25 cellular contexts compared by ENCODE assay signal in the genomic region with DNA sequence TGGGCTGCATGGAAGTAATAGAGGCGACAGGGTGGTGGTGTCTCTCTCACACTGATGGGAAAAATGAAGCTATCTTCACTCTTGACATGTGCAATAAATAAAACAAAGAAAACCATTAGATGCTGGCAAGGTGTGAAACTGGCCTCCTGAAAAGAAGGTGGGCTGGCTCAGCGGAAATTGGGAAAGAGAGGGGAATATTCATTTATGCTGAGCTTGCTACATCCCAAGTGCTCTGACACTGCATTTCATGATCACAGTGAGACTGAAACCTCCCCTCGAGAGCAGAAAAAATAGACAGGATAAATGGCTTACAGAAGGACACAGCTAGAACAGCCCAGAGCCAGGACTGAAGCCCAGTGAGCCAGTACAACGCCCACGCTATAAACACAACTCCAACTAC.
A peak's percentile ranks its signal among the peaks of the same experiment; 100 is the strongest.
DNase-seq lines count a peak whose midpoint lies in the region; ATAC-seq, FAIRE-seq and TF ChIP-seq lines count a peak whose summit lies in the region.
"Had no signal": no experiment of that assay in that cellular context is flagged by ENCODE, and none has a peak within 500 bp of the region (broad histone marks: within the 10 kb centered on the region; RNA-seq: fewer than 3 reads in every experiment).

No MANE protein-coding gene starts in this region.

- H3K4me3 ChIP-seq in HepG2 (replicated peaks in 1 of 3; ENCODE audit: insufficient read depth in 1 of 3, low read depth in 2 of 3, low read length in 3 of 3) = no peak overlapping the region
- H3K4me3 ChIP-seq in right lobe of liver = no peak overlapping the region
- no peak overlapping the region for H3K4me3 ChIP-seq in endodermal cell (ENCODE audit: low read length)
- no peak overlapping the region for H3K4me3 ChIP-seq in neural progenitor cell
- H3K4me3 ChIP-seq in suprapubic skin = no peak overlapping the region
- H3K4me3 ChIP-seq: BLaER1 treated with 17β-estradiol and CSF1 and Interleukin-3, amounts not matched to agents 10 nM and 100 nM; GM12878; GM23248; HAP-1 had no signal

- H3K36me3 Mint-ChIP-seq in endodermal cell (ENCODE audit: low read depth) (no peaks in the 10 kb centered on the region), neural progenitor cell (no peaks in the 10 kb centered on the region)
- H3K36me3 Mint-ChIP-seq in stimulated activated memory B cell treated with anti-CD40 and anti-IgM and Interleukin-4, amounts not matched to agents 10 μg/mL and 1 μg/mL and 100 μg/mL, for 72 hours = no peaks in the 10 kb centered on the region
- H3K36me3 Mint-ChIP-seq: CD14-positive monocyte had no signal

- H3K4me1 ChIP-seq in HepG2 (ENCODE audit: insufficient read depth, low read length) = no peaks in the 10 kb centered on the region
- peaks cover 0 to 2% (median 0%) of the 10 kb centered on the region in 4 donors for H3K4me1 ChIP-seq in right lobe of liver
- no peaks in the 10 kb centered on the region for H3K4me1 ChIP-seq in endodermal cell (ENCODE audit: control insufficient read depth, insufficient read depth, low read length)
- peaks cover 38% of the 10 kb centered on the region for H3K4me1 ChIP-seq in neural progenitor cell
- H3K4me1 ChIP-seq in suprapubic skin = no peaks in the 10 kb centered on the region
- H3K4me1 ChIP-seq: BE2C, HAP-1 had no signal

- no peaks in the 10 kb centered on the region for H3F3A ChIP-seq in neural progenitor cell (ENCODE audit: low read depth)

- peaks cover 37% of the 10 kb centered on the region for H3K4me1 Mint-ChIP-seq in endodermal cell
- H3K4me1 Mint-ChIP-seq in neural progenitor cell = peaks cover 55% of the 10 kb centered on the region
- no peaks in the 10 kb centered on the region for H3K4me1 Mint-ChIP-seq in stimulated activated memory B cell treated with anti-CD40 and anti-IgM and Interleukin-4, amounts not matched to agents 10 μg/mL and 1 μg/mL and 100 μg/mL, for 72 hours

- no peak for TF ChIP-seq EP300 in HepG2 (IDR thresholded peaks at IDR 0.05; ENCODE audit: low read depth in 2 of 2, low read length in 2 of 2)
- TF ChIP-seq EP300 in HepG2 (CRISPR knock-in tag; IDR thresholded peaks at IDR 0.05; ENCODE audit: borderline replicate concordance) = no peak
- no peak for TF ChIP-seq EP300 in suprapubic skin (IDR thresholded peaks at IDR 0.05)

- H3K4me3 Mint-ChIP-seq in endodermal cell (no peak overlapping the region), neural progenitor cell (peak overlapping the region; percentile 21)
- H3K4me3 Mint-ChIP-seq in stimulated activated memory B cell treated with anti-CD40 and anti-IgM and Interleukin-4, amounts not matched to agents 10 μg/mL and 1 μg/mL and 100 μg/mL, for 72 hours = no peak overlapping the region
- H3K4me3 Mint-ChIP-seq: CD14-positive monocyte; CD4-positive, alpha-beta T cell; CD8-positive, alpha-beta memory T cell; HFFc6 had no signal

- H3K27ac ChIP-seq in HepG2 (ENCODE audit: extremely low read length, insufficient read depth, low read length) (no peak overlapping the region), right lobe of liver (no peak overlapping the region), endodermal cell (ENCODE audit: low read depth, low read length) (no peak overlapping the region), neural progenitor cell (no peak overlapping the region), suprapubic skin (no peak overlapping the region)
- H3K27ac ChIP-seq: 22Rv1; BLaER1 treated with 17β-estradiol and CSF1 and Interleukin-3, amounts not matched to agents 10 nM and 100 nM; GM23248 had no signal

- no peak for FAIRE-seq in HepG2 (lab: Jason Lieb, UNC)
- FAIRE-seq: A204.1, D721Med, GM12878, GM19239, H54 had no signal

- H3K79me2 ChIP-seq in HepG2 (ENCODE audit: insufficient read depth, low read length) (no peaks in the 10 kb centered on the region), neural progenitor cell (ENCODE audit: low read depth) (no peaks in the 10 kb centered on the region)

- no peak for TF ChIP-seq CTCF in HepG2 (CRISPR knock-in tag; IDR thresholded peaks at IDR 0.05)
- no peak for TF ChIP-seq CTCF in right lobe of liver (IDR thresholded peaks at IDR 0.05)
- TF ChIP-seq CTCF in endodermal cell (conservative IDR thresholded peaks at IDR 0.05) = no peak
- TF ChIP-seq CTCF in neural progenitor cell (IDR thresholded peaks at IDR 0.05) = no peak
- no peak for TF ChIP-seq CTCF in suprapubic skin (IDR thresholded peaks at IDR 0.05)

- H3K9ac ChIP-seq in HepG2 (ENCODE audit: insufficient read depth, low read depth, low read length) = no peak overlapping the region
- no peak overlapping the region for H3K9ac ChIP-seq in endodermal cell (ENCODE audit: extremely low read depth, low read length, poor library complexity, severe bottlenecking)
- H3K9ac ChIP-seq in neural progenitor cell = no peak overlapping the region
- H3K9ac ChIP-seq: BLaER1 treated with 17β-estradiol and CSF1 and Interleukin-3, amounts not matched to agents 10 nM and 100 nM; GM23248 had no signal

- H4K20me1 ChIP-seq in HepG2 (ENCODE audit: insufficient read depth, low read length) (no peaks in the 10 kb centered on the region), neural progenitor cell (ENCODE audit: low read depth) (no peaks in the 10 kb centered on the region)

- intact Hi-C loops in HepG2 (cut with micrococcal nuclease; ENCODE audit: unreplicated experiment) (no loop called here), right lobe of liver (cut with DNase I) (no loop called here)

- in situ Hi-C loops in HepG2 (cut with HindIII; ENCODE audit: extremely low pct_ligation_motif_present, low pct_unique_long_range_greater_than_20kb) = no loop called here

- H3K36me3 ChIP-seq in HepG2 (replicated peaks in 1 of 2; ENCODE audit: control insufficient read depth in 1 of 2, insufficient read depth in 2 of 2, low read length in 2 of 2) = no peaks in the 10 kb centered on the region
- H3K36me3 ChIP-seq in right lobe of liver = no peaks in the 10 kb centered on the region
- H3K36me3 ChIP-seq in endodermal cell (ENCODE audit: control insufficient read depth, insufficient read depth, low read length) = no peaks in the 10 kb centered on the region
- no peaks in the 10 kb centered on the region for H3K36me3 ChIP-seq in neural progenitor cell
- no peaks in the 10 kb centered on the region for H3K36me3 ChIP-seq in suprapubic skin
- H3K36me3 ChIP-seq: BE2C; BLaER1 treated with 17β-estradiol and CSF1 and Interleukin-3, amounts not matched to agents 10 nM and 100 nM; HAP-1 had no signal

- TF ChIP-seq POLR2A in HepG2 (IDR thresholded peaks at IDR 0.05; ENCODE audit: insufficient read depth in 1 of 2, low read depth in 2 of 2, low read length in 2 of 2) = no peak
- no peak for TF ChIP-seq POLR2A in right lobe of liver (IDR thresholded peaks at IDR 0.05)
- TF ChIP-seq POLR2A in suprapubic skin (IDR thresholded peaks at IDR 0.05) = no peak

- DNase-seq in HepG2 (ENCODE audit: low spot score) (no peak), right lobe of liver (no peak), endodermal cell (peak; percentile 58), neural progenitor cell (ENCODE audit: low spot score) (no peak), amniotic stem cell (lab: John Stamatoyannopoulos, UW) (no peak), suprapubic skin (ENCODE audit: low spot score in 2 of 2) (no peak)
- DNase-seq: BE2C; CD4-positive, alpha-beta T cell; CD8-positive, alpha-beta memory T cell; DMS 273 treated with DMSO at 0.1 percent for 48 hours; DMS79; EL; GDM1; GM23248; HFFc6 had no signal

- H3K9me3 Mint-ChIP-seq in endodermal cell (no peaks in the 10 kb centered on the region), neural progenitor cell (peaks cover 12% of the 10 kb centered on the region)
- H3K9me3 Mint-ChIP-seq in stimulated activated memory B cell treated with anti-CD40 and anti-IgM and Interleukin-4, amounts not matched to agents 10 μg/mL and 1 μg/mL and 100 μg/mL, for 72 hours = peaks cover 8% of the 10 kb centered on the region
- H3K9me3 Mint-ChIP-seq: CD4-positive, alpha-beta T cell; CD8-positive, alpha-beta memory T cell; HFFc6 had no signal

- H2AFZ ChIP-seq in HepG2 (ENCODE audit: low read length) = no peak overlapping the region
- no peak overlapping the region for H2AFZ ChIP-seq in neural progenitor cell (replicated peaks)
- H2AFZ ChIP-seq: GM23248 had no signal

- 45% methylated on average over 5 of the region's 5 CpGs for WGBS in HepG2 (ENCODE audit: low lambda C conversion rate)
- 82% methylated on average over 1 of the region's 5 CpGs for WGBS in right lobe of liver (ENCODE audit: insufficient coverage, low coverage, low lambda C conversion rate, missing lambda C conversion rate)
- 78 to 81% methylated on average over 3 to 5 of the region's 5 CpGs for WGBS in endodermal cell (ENCODE audit: insufficient coverage in 1 of 2, insufficient read length in 1 of 2), 2 experiments
- 77% methylated on average over 5 of the region's 5 CpGs for WGBS in suprapubic skin

- POLR2A ChIA-PET in HepG2 (lab: Yijun Ruan, JAX) = no interaction called here

- H3K27ac Mint-ChIP-seq in endodermal cell (peak overlapping the region; percentile 16), neural progenitor cell (peak overlapping the region; percentile 54)
- no peak overlapping the region for H3K27ac Mint-ChIP-seq in stimulated activated memory B cell treated with anti-CD40 and anti-IgM and Interleukin-4, amounts not matched to agents 10 μg/mL and 1 μg/mL and 100 μg/mL, for 72 hours
- H3K27ac Mint-ChIP-seq: CD14-positive monocyte; CD4-positive, alpha-beta T cell; CD8-positive, alpha-beta memory T cell; HFFc6 had no signal

- H3K27me3 ChIP-seq in HepG2 (ENCODE audit: control insufficient read depth in 1 of 2, insufficient read depth in 2 of 2, low read length in 2 of 2) = peaks cover 0 to 7% of the 10 kb centered on the region in 2 experiments; a peak in 1 of 5 replicates
- H3K27me3 ChIP-seq in right lobe of liver = no peaks in the 10 kb centered on the region
- no peaks in the 10 kb centered on the region for H3K27me3 ChIP-seq in endodermal cell (ENCODE audit: control insufficient read depth, insufficient read depth, low read length, poor library complexity, severe bottlenecking)
- no peaks in the 10 kb centered on the region for H3K27me3 ChIP-seq in neural progenitor cell
- no peaks in the 10 kb centered on the region for H3K27me3 ChIP-seq in suprapubic skin
- H3K27me3 ChIP-seq: BE2C had no signal

- no peak overlapping the region for H3K4me2 ChIP-seq in HepG2 (ENCODE audit: low read depth, low read length)
- H3K4me2 ChIP-seq in neural progenitor cell = no peak overlapping the region
- H3K4me2 ChIP-seq: BLaER1 treated with 17β-estradiol and CSF1 and Interleukin-3, amounts not matched to agents 10 nM and 100 nM had no signal

- ATAC-seq in HepG2 (no peak), right lobe of liver (no peak)
- ATAC-seq in stimulated activated memory B cell treated with anti-CD40 and anti-IgM and Interleukin-4, amounts not matched to agents 10 μg/mL and 1 μg/mL and 100 μg/mL, for 72 hours = no peak
- ATAC-seq: GM12878 had no signal

- H3K9me3 ChIP-seq in HepG2 (ENCODE audit: low read length) (no peaks in the 10 kb centered on the region), right lobe of liver (no peaks in the 10 kb centered on the region), endodermal cell (ENCODE audit: control insufficient read depth, low read length) (no peaks in the 10 kb centered on the region), neural progenitor cell (ENCODE audit: low read depth) (no peaks in the 10 kb centered on the region), suprapubic skin (no peaks in the 10 kb centered on the region)
- H3K9me3 ChIP-seq: BE2C, HAP-1 had no signal

- H3K27me3 Mint-ChIP-seq in endodermal cell (ENCODE audit: insufficient read depth) = no peaks in the 10 kb centered on the region
- peaks cover 4% of the 10 kb centered on the region for H3K27me3 Mint-ChIP-seq in neural progenitor cell (ENCODE audit: insufficient read depth, low read depth)
- H3K27me3 Mint-ChIP-seq in stimulated activated memory B cell treated with anti-CD40 and anti-IgM and Interleukin-4, amounts not matched to agents 10 μg/mL and 1 μg/mL and 100 μg/mL, for 72 hours = no peaks in the 10 kb centered on the region
- H3K27me3 Mint-ChIP-seq: CD4-positive, alpha-beta T cell; CD8-positive, alpha-beta memory T cell had no signal

- CTCF ChIA-PET in HepG2 (lab: Yijun Ruan, JAX; ENCODE audit: low intra/inter-chr PET ratio, low total read pairs) = no interaction called here

- no peak for TF ChIP-seq RAD21 in HepG2 (CRISPR knock-in tag; IDR thresholded peaks at IDR 0.05)

- no TSS peak for BruUV-seq in HepG2 (replicated peaks; lab: Mats Ljungman, UMichigan)
